Comparison of ENCODE assay signal across 21 cellular contexts in the genomic region with DNA sequence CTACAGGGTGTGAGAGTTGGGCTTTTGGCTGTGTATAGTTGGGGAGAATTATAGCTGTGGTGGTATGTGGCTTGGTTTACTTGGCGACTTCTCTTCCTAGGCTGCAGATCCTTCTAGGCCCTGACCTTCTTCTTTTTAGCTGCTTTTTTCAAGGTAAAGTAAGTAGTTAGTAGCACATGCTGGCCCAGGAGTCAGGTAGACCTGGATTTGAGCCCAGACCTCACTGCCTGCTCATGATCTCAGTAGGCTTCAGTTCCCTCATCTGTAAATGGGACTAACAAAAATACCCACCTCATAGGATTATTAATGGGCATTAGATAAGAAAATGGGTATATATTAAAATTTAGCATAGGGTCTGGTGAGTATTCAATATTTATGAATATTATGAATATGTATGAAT. TPM values are rescaled to one million over a fixed set of nuclear protein-coding genes. Genes with fewer than 3 reads are reported as not detected.
DNase-seq lines count a peak whose midpoint lies in the region; ATAC-seq, FAIRE-seq and TF ChIP-seq lines count a peak whose summit lies in the region.
"Had no signal": no experiment of that assay in that cellular context is flagged by ENCODE, and none has a peak within 500 bp of the region (broad histone marks: within the 10 kb centered on the region; RNA-seq: fewer than 3 reads in every experiment).

No MANE protein-coding gene starts in this region.

- H2BK15ac ChIP-seq in mesenchymal stem cell (ENCODE audit: low read depth, poor library complexity, severe bottlenecking): no peak overlapping the region

- no peak overlapping the region for H3K27ac ChIP-seq in CD4-positive, CD25-positive, alpha-beta regulatory T cell (ENCODE audit: insufficient read depth, low read length, poor library complexity, severe bottlenecking)
- no peak overlapping the region for H3K27ac ChIP-seq in pancreas
- no peak overlapping the region for H3K27ac ChIP-seq in mesenchymal stem cell (ENCODE audit: low read length, poor library complexity, severe bottlenecking)

- no peaks in the 10 kb centered on the region for H3K27me3 Mint-ChIP-seq in activated CD4-positive, alpha-beta T cell treated with anti-CD3 and anti-CD28 coated beads, Interleukin-2, amount 10 ng/mL, durations not matched to agents 24 days and 14 days
- no peaks in the 10 kb centered on the region for H3K27me3 Mint-ChIP-seq in CD4-positive, CD25-positive, alpha-beta regulatory T cell
- H3K27me3 Mint-ChIP-seq in activated CD8-positive, alpha-beta T cell treated with anti-CD3 and anti-CD28 coated beads, Interleukin-2, amount 10 ng/mL, durations not matched to agents 7 days and 5 days (ENCODE audit: low read depth): no peaks in the 10 kb centered on the region

- H3K4ac ChIP-seq in mesenchymal stem cell (ENCODE audit: low read depth in 1 of 2, low read length in 2 of 2): no peak overlapping the region

- no peak for DNase-seq in activated CD4-positive, alpha-beta T cell treated with anti-CD3 and anti-CD28 coated beads, Interleukin-2, amount 10 ng/mL, durations not matched to agents 24 days and 14 days
- DNase-seq in activated CD4-positive, alpha-beta T cell treated with anti-CD3 and anti-CD28 coated beads for 4 hours: no peak
- no peak for DNase-seq in CD4-positive, CD25-positive, alpha-beta regulatory T cell
- DNase-seq in activated CD8-positive, alpha-beta T cell treated with anti-CD3 and anti-CD28 coated beads, Interleukin-2, amount 10 ng/mL, durations not matched to agents 7 days and 5 days: no peak
- DNase-seq in pancreas (no peak), mesenchymal stem cell (no peak), GF-D8 (lab: John Stamatoyannopoulos, UW) (no peak)
- DNase-seq: DMS53, EL, GOT3, HCEC 1CT, MG63, NCI-H1417, NCI-H187, NCI-H446, NCI-H526 treated with DMSO at 0.1 percent for 48 hours, PC-3, Right ventricle myocardium superior had no signal

- H3K27me3 ChIP-seq in CD4-positive, CD25-positive, alpha-beta regulatory T cell (ENCODE audit: control insufficient read depth, insufficient read depth, low read length): no peaks in the 10 kb centered on the region
- H3K27me3 ChIP-seq in pancreas: no peaks in the 10 kb centered on the region
- no peaks in the 10 kb centered on the region for H3K27me3 ChIP-seq in mesenchymal stem cell (ENCODE audit: control insufficient read depth in 1 of 2, insufficient read depth in 1 of 2, low read length in 2 of 2)
- H3K27me3 ChIP-seq: MG63 had no signal

- peaks cover 51% of the 10 kb centered on the region for H3K36me3 Mint-ChIP-seq in activated CD4-positive, alpha-beta T cell treated with anti-CD3 and anti-CD28 coated beads, Interleukin-2, amount 10 ng/mL, durations not matched to agents 24 days and 14 days (ENCODE audit: low read depth)
- H3K36me3 Mint-ChIP-seq in CD4-positive, CD25-positive, alpha-beta regulatory T cell: peaks cover 42% of the 10 kb centered on the region
- H3K36me3 Mint-ChIP-seq in activated CD8-positive, alpha-beta T cell treated with anti-CD3 and anti-CD28 coated beads, Interleukin-2, amount 10 ng/mL, durations not matched to agents 7 days and 5 days (ENCODE audit: low read depth): peaks cover 56% of the 10 kb centered on the region

- H3K4me2 ChIP-seq in mesenchymal stem cell (ENCODE audit: low read length, poor library complexity, severe bottlenecking): no peak overlapping the region

- H3K79me1 ChIP-seq in mesenchymal stem cell (replicated peaks; ENCODE audit: low read length, poor library complexity, severe bottlenecking): peaks cover 34% of the 10 kb centered on the region

- H3K14ac ChIP-seq in mesenchymal stem cell (ENCODE audit: low read length in 2 of 2): no peak overlapping the region

- no peak overlapping the region for H3K18ac ChIP-seq in mesenchymal stem cell (ENCODE audit: low read depth in 1 of 2, low read length in 2 of 2)

- no peak overlapping the region for H2BK12ac ChIP-seq in mesenchymal stem cell (ENCODE audit: low read length in 2 of 2)

- TF ChIP-seq CTCF in pancreas (IDR thresholded peaks at IDR 0.05): no peak

- H2AK5ac ChIP-seq in mesenchymal stem cell (ENCODE audit: low read length, severe bottlenecking): no peak overlapping the region

- H3K27ac Mint-ChIP-seq in activated CD4-positive, alpha-beta T cell treated with anti-CD3 and anti-CD28 coated beads, Interleukin-2, amount 10 ng/mL, durations not matched to agents 24 days and 14 days: peak overlapping the region; percentile 53
- peak overlapping the region in 2 of 3 donors; percentile 6 to 38 for H3K27ac Mint-ChIP-seq in CD4-positive, CD25-positive, alpha-beta regulatory T cell
- peak overlapping the region; percentile 67 for H3K27ac Mint-ChIP-seq in activated CD8-positive, alpha-beta T cell treated with anti-CD3 and anti-CD28 coated beads, Interleukin-2, amount 10 ng/mL, durations not matched to agents 7 days and 5 days

- no peak overlapping the region for H2BK120ac ChIP-seq in mesenchymal stem cell (ENCODE audit: low read depth, low read length)

- no peak overlapping the region for H3K23ac ChIP-seq in mesenchymal stem cell (ENCODE audit: low read length in 2 of 2)

- POLR2A ChIA-PET in activated CD8-positive, alpha-beta T cell treated with anti-CD3 and anti-CD28 coated beads, Interleukin-2, amount 10 ng/mL, durations not matched to agents 7 days and 5 days (lab: Charles Lee): interaction anchor here (1.7 to 1.8 kb wide), 2 partner anchors 16 to 18 kb away, joined by 4 to 8 read pairs; a partner anchor contains a TSS

- H3K9me3 Mint-ChIP-seq in activated CD4-positive, alpha-beta T cell treated with anti-CD3 and anti-CD28 coated beads, Interleukin-2, amount 10 ng/mL, durations not matched to agents 24 days and 14 days: no peaks in the 10 kb centered on the region
- H3K9me3 Mint-ChIP-seq in CD4-positive, CD25-positive, alpha-beta regulatory T cell: no peaks in the 10 kb centered on the region
- no peaks in the 10 kb centered on the region for H3K9me3 Mint-ChIP-seq in activated CD8-positive, alpha-beta T cell treated with anti-CD3 and anti-CD28 coated beads, Interleukin-2, amount 10 ng/mL, durations not matched to agents 7 days and 5 days (ENCODE audit: insufficient read depth)

- no peaks in the 10 kb centered on the region for H3K9me3 ChIP-seq in CD4-positive, CD25-positive, alpha-beta regulatory T cell (ENCODE audit: control insufficient read depth in 2 of 2, low read length in 2 of 2)
- H3K9me3 ChIP-seq in pancreas (no peaks in the 10 kb centered on the region), mesenchymal stem cell (ENCODE audit: control insufficient read depth, low read length) (no peaks in the 10 kb centered on the region)
- H3K9me3 ChIP-seq: MG63 had no signal

- H3K4me1 Mint-ChIP-seq in activated CD4-positive, alpha-beta T cell treated with anti-CD3 and anti-CD28 coated beads, Interleukin-2, amount 10 ng/mL, durations not matched to agents 24 days and 14 days: peaks cover 80% of the 10 kb centered on the region
- peaks cover 7 to 63% (median 46%) of the 10 kb centered on the region in 4 donors for H3K4me1 Mint-ChIP-seq in CD4-positive, CD25-positive, alpha-beta regulatory T cell
- peaks cover 88% of the 10 kb centered on the region for H3K4me1 Mint-ChIP-seq in activated CD8-positive, alpha-beta T cell treated with anti-CD3 and anti-CD28 coated beads, Interleukin-2, amount 10 ng/mL, durations not matched to agents 7 days and 5 days (ENCODE audit: low read depth)

- H2AFZ ChIP-seq in mesenchymal stem cell (ENCODE audit: low read depth, low read length): no peak overlapping the region

- H2BK5ac ChIP-seq in mesenchymal stem cell (ENCODE audit: low read depth, low read length, poor library complexity, severe bottlenecking): no peak overlapping the region

- CTCF ChIA-PET in activated CD8-positive, alpha-beta T cell treated with anti-CD3 and anti-CD28 coated beads, Interleukin-2, amount 10 ng/mL, durations not matched to agents 7 days and 5 days (lab: Charles Lee): interaction anchor here (0.9 to 1.5 kb wide), 4 partner anchors 10 to 40 kb away, joined by 3 to 4 read pairs (median 3); a partner anchor contains a TSS

- no peak for ATAC-seq in CD4-positive, CD25-positive, alpha-beta regulatory T cell (ENCODE audit: low read depth in 2 of 2)
- no peak for ATAC-seq in activated CD8-positive, alpha-beta T cell treated with anti-CD3 and anti-CD28 coated beads, Interleukin-2, amount 10 ng/mL, durations not matched to agents 7 days and 5 days
- ATAC-seq in pancreas: peak in 3 of 4 donors; percentile 25 to 69 (median 62)
- ATAC-seq: PC-3 had no signal

- H3K36me3 ChIP-seq in CD4-positive, CD25-positive, alpha-beta regulatory T cell (ENCODE audit: control insufficient read depth, insufficient read depth, low read length): peaks cover 17% of the 10 kb centered on the region
- H3K36me3 ChIP-seq in pancreas (no peaks in the 10 kb centered on the region), mesenchymal stem cell (ENCODE audit: control insufficient read depth in 1 of 2, insufficient read depth in 2 of 2, low read depth in 1 of 2, low read length in 2 of 2) (peaks cover 5 to 28% of the 10 kb centered on the region in 2 experiments)

- intact Hi-C loops in activated CD4-positive, alpha-beta T cell treated with anti-CD3 and anti-CD28 coated beads, Interleukin-2, amount 10 ng/mL, durations not matched to agents 24 days and 14 days (cut with micrococcal nuclease): no loop called here
- intact Hi-C loops in pancreas (cut with DNase I): no loop called here

- H3K9ac ChIP-seq in mesenchymal stem cell (ENCODE audit: low read length): no peak overlapping the region

- FAIRE-seq in pancreas (lab: Jason Lieb, UNC): no peak
- FAIRE-seq: D721Med, GM19239 had no signal

- H4K91ac ChIP-seq in mesenchymal stem cell (ENCODE audit: low read length): no peak overlapping the region

- no peak overlapping the region for H4K8ac ChIP-seq in mesenchymal stem cell (ENCODE audit: low read length)

- H3K4me3 Mint-ChIP-seq in activated CD4-positive, alpha-beta T cell treated with anti-CD3 and anti-CD28 coated beads, Interleukin-2, amount 10 ng/mL, durations not matched to agents 24 days and 14 days: no peak overlapping the region
- H3K4me3 Mint-ChIP-seq in CD4-positive, CD25-positive, alpha-beta regulatory T cell: no peak overlapping the region
- H3K4me3 Mint-ChIP-seq in activated CD8-positive, alpha-beta T cell treated with anti-CD3 and anti-CD28 coated beads, Interleukin-2, amount 10 ng/mL, durations not matched to agents 7 days and 5 days: no peak overlapping the region
- H3K4me3 Mint-ChIP-seq: CD14-positive monocyte had no signal

- H3K4me1 ChIP-seq in CD4-positive, CD25-positive, alpha-beta regulatory T cell (ENCODE audit: control insufficient read depth, insufficient read depth, low read length, poor library complexity, severe bottlenecking): peaks cover 6% of the 10 kb centered on the region
- H3K4me1 ChIP-seq in pancreas (peaks cover 0 to 7% (median 5%) of the 10 kb centered on the region in 3 donors), mesenchymal stem cell (ENCODE audit: control insufficient read depth, insufficient read depth, low read depth, low read length) (peaks cover 4% of the 10 kb centered on the region)

- WGBS in pancreas, 2 donors: 45 to 63% methylated on average over 1 of the region's 1 CpG
- WGBS in mesenchymal stem cell: 89% methylated on average over 1 of the region's 1 CpG

- H3K4me3 ChIP-seq in CD4-positive, CD25-positive, alpha-beta regulatory T cell (ENCODE audit: low read depth, low read length): no peak overlapping the region
- no peak overlapping the region for H3K4me3 ChIP-seq in pancreas
- no peak overlapping the region for H3K4me3 ChIP-seq in mesenchymal stem cell (ENCODE audit: insufficient read depth in 1 of 2, low read depth in 1 of 2, low read length in 2 of 2)
- H3K4me3 ChIP-seq: MG63 had no signal

RNA-seq across cellular contexts. Expression of a gene that starts 17.4 kb away (rescaled TPM):
- 4.1 and 6.1 TPM in 2 replicates for total RNA-seq in activated CD4-positive, alpha-beta T cell treated with anti-CD3 and anti-CD28 coated beads, Interleukin-2, amount 10 ng/mL, durations not matched to agents 24 days and 14 days
- total RNA-seq in CD4-positive, CD25-positive, alpha-beta regulatory T cell: 1.4 TPM
- polyA plus RNA-seq in CD4-positive, CD25-positive, alpha-beta regulatory T cell: 1 to 10 TPM in 1 of 4 donors, under 1 TPM in 3; 0.38 to 1.2 (median 0.72) TPM
- 1 to 10 TPM; 3.1 to 3.2 TPM for total RNA-seq in activated CD8-positive, alpha-beta T cell treated with anti-CD3 and anti-CD28 coated beads, Interleukin-2, amount 10 ng/mL, durations not matched to agents 7 days and 5 days
- total RNA-seq in pancreas: 1 to 10 TPM in 3 of 6 donors, under 1 TPM in 3; 0.19 to 2.1 (median 0.94) TPM
- polyA plus RNA-seq in pancreas: 1 to 10 TPM; 1.4 to 1.7 TPM
- 2.0 TPM for polyA plus RNA-seq in mesenchymal stem cell (2013, experiment 1 of 2)
- 2.5 TPM for polyA plus RNA-seq in mesenchymal stem cell (2013, experiment 2 of 2)
- total RNA-seq: Right ventricle myocardium superior had no signal

RNA-seq across cellular contexts. Expression of a gene that starts 17.8 kb away (rescaled TPM):
- 17.2 and 18.7 TPM in 2 replicates for total RNA-seq in activated CD4-positive, alpha-beta T cell treated with anti-CD3 and anti-CD28 coated beads, Interleukin-2, amount 10 ng/mL, durations not matched to agents 24 days and 14 days
- total RNA-seq in CD4-positive, CD25-positive, alpha-beta regulatory T cell: 13.3 TPM
- 1 to 10 TPM; 8.2 to 9.6 (median 8.9) TPM for polyA plus RNA-seq in CD4-positive, CD25-positive, alpha-beta regulatory T cell
- total RNA-seq in activated CD8-positive, alpha-beta T cell treated with anti-CD3 and anti-CD28 coated beads, Interleukin-2, amount 10 ng/mL, durations not matched to agents 7 days and 5 days: 10 to 100 TPM; 15.4 TPM
- total RNA-seq in pancreas: 1 to 10 TPM; 5.1 to 9.0 (median 6.3) TPM
- polyA plus RNA-seq in pancreas: 1 to 10 TPM; 4.3 to 6.6 TPM
- polyA plus RNA-seq in mesenchymal stem cell (2013, experiment 1 of 2): 7.1 TPM
- 7.1 TPM for polyA plus RNA-seq in mesenchymal stem cell (2013, experiment 2 of 2)

Comparison
In these comparisons a context has a peak if more than half of its experiments do, and no peak if none do; other contexts are left out.
1. ATAC-seq: peak in pancreas (3 of 4); none in CD4-positive, CD25-positive, alpha-beta regulatory T cell (0 of 2) and activated CD8-positive, alpha-beta T cell treated with anti-CD3 and anti-CD28 coated beads, Interleukin-2, amount 10 ng/mL, durations not matched to agents 7 days and 5 days (single experiment).
2. Peak in every context shown above with its lines, with median percentiles within 50 percentile points of each other: H3K27ac Mint-ChIP-seq.